1 cellular context compared by ENCODE assay signal in genomic region chr17:60457148-60457547, GRCh38.
A peak's percentile ranks its signal among the peaks of the same experiment; 100 is the strongest.
TF ChIP-seq lines count a peak whose summit lies in the region.

No MANE protein-coding gene starts in this region.

TF ChIP-seq in K562, 482 proteins besides CTCF, POLR2A, EP300 and RAD21:
- TF ChIP-seq ZNF280B (CRISPR knock-in tag; IDR thresholded peaks at IDR 0.05) (no peak), EWSR1 (IDR thresholded peaks at IDR 0.05; ENCODE audit: borderline replicate concordance, low read depth, partially characterized antibody) (peak; percentile 40), ZBTB11 (CRISPR knock-in tag; IDR thresholded peaks at IDR 0.05) (peak in 1 of 3 experiments; percentile 8; a peak in 2 of 6 replicates), ELF1 (tag; IDR thresholded peaks at IDR 0.05) (no peak)
